Comparison of ENCODE assay signal across 29 cellular contexts in the genomic region with DNA sequence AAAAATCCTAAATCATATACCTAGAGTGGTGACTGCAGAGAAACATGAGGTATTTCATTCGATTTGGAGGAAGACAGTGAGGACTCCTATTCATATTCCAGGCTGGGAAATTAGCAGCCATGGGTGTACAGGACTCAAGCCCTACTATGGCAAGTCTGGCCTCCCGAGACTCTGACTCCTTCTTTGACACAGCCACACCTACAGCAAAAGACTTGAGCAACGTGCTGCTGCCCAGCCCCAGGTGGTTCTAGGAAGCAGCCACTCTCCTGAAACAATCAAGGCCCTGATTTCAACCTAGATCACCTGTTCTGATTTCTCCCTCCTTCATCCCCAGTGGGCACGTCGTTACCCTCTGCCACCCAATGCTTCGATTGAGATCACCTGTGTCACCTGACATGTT.
"Had no signal": no experiment of that assay in that cellular context is flagged by ENCODE, and none has a peak within 500 bp of the region (broad histone marks: within the 10 kb centered on the region; RNA-seq: fewer than 3 reads in every experiment).

No MANE protein-coding gene starts in this region.

- H3K4me1 Mint-ChIP-seq: neural crest cell; stimulated activated effector memory CD8-positive, alpha-beta T cell treated with anti-CD3 and anti-CD28 coated beads, Interleukin-12 subunit alpha, Interleukin-12 subunit beta, amount 100 ng/mL, for 72 hours had no signal

- H3K4me3 Mint-ChIP-seq: natural killer cell treated with Interleukin-12 subunit alpha and Interleukin-12 subunit beta and Interleukin-15 and Interleukin-18, amount 100 ng/mL, for 72 hours; nephron progenitor cell; neural crest cell; stimulated activated effector memory CD8-positive, alpha-beta T cell treated with anti-CD3 and anti-CD28 coated beads, Interleukin-12 subunit alpha, Interleukin-12 subunit beta, amount 100 ng/mL, for 72 hours; stimulated activated naive B cell treated with anti-CD40 and anti-IgM and Interleukin-4, amounts not matched to agents 10 μg/mL and 1 μg/mL and 100 μg/mL, for 72 hours; stimulated activated naive CD8-positive, alpha-beta T cell treated with anti-CD3 and anti-CD28 coated beads, Interleukin-15, Interleukin-2, amounts not matched to agents 100 ng/mL and 50 ng/mL, for 24 hours had no signal

- H3K9me3 Mint-ChIP-seq: natural killer cell treated with Interleukin-12 subunit alpha and Interleukin-12 subunit beta and Interleukin-15 and Interleukin-18, amount 100 ng/mL, for 72 hours; nephron progenitor cell; neural crest cell; stimulated activated effector memory CD8-positive, alpha-beta T cell treated with anti-CD3 and anti-CD28 coated beads, Interleukin-12 subunit alpha, Interleukin-12 subunit beta, amount 100 ng/mL, for 72 hours; stimulated activated naive B cell treated with anti-CD40 and anti-IgM and Interleukin-4, amounts not matched to agents 10 μg/mL and 1 μg/mL and 100 μg/mL, for 72 hours; stimulated activated naive CD8-positive, alpha-beta T cell treated with anti-CD3 and anti-CD28 coated beads, Interleukin-15, Interleukin-2, amounts not matched to agents 100 ng/mL and 50 ng/mL, for 24 hours had no signal

- H3K36me3 ChIP-seq: neutrophil, pancreas, right lobe of liver, sigmoid colon, stomach, thoracic aorta, thyroid gland, tibial nerve, upper lobe of left lung, vagina had no signal

- H3K4me3 ChIP-seq: pancreas, psoas muscle, right lobe of liver, sigmoid colon, stomach, thoracic aorta, thyroid gland, tibial nerve, upper lobe of left lung, vagina had no signal

- H3K4me1 ChIP-seq: psoas muscle, sigmoid colon, thyroid gland, tibial nerve, upper lobe of left lung, vagina had no signal

- H3K27ac Mint-ChIP-seq: natural killer cell treated with Interleukin-12 subunit alpha and Interleukin-12 subunit beta and Interleukin-15 and Interleukin-18, amount 100 ng/mL, for 72 hours; nephron progenitor cell; progenitor cell of endocrine pancreas; stimulated activated effector memory CD8-positive, alpha-beta T cell treated with anti-CD3 and anti-CD28 coated beads, Interleukin-12 subunit alpha, Interleukin-12 subunit beta, amount 100 ng/mL, for 72 hours; stimulated activated naive B cell treated with anti-CD40 and anti-IgM and Interleukin-4, amounts not matched to agents 10 μg/mL and 1 μg/mL and 100 μg/mL, for 72 hours; stimulated activated naive CD8-positive, alpha-beta T cell treated with anti-CD3 and anti-CD28 coated beads, Interleukin-15, Interleukin-2, amounts not matched to agents 100 ng/mL and 50 ng/mL, for 24 hours had no signal

- ATAC-seq: natural killer cell treated with Interleukin-12 subunit alpha and Interleukin-12 subunit beta and Interleukin-15 and Interleukin-18, amount 100 ng/mL, for 72 hours; pancreas; psoas muscle; right cardiac atrium; right lobe of liver; stimulated activated effector memory CD8-positive, alpha-beta T cell treated with anti-CD3 and anti-CD28 coated beads, Interleukin-12 subunit alpha, Interleukin-12 subunit beta, amount 100 ng/mL, for 72 hours; stimulated activated naive B cell treated with anti-CD40 and anti-IgM and Interleukin-4, amounts not matched to agents 10 μg/mL and 1 μg/mL and 100 μg/mL, for 72 hours had no signal

- H3K36me3 Mint-ChIP-seq: natural killer cell treated with Interleukin-12 subunit alpha and Interleukin-12 subunit beta and Interleukin-15 and Interleukin-18, amount 100 ng/mL, for 72 hours; stimulated activated effector memory CD8-positive, alpha-beta T cell treated with anti-CD3 and anti-CD28 coated beads, Interleukin-12 subunit alpha, Interleukin-12 subunit beta, amount 100 ng/mL, for 72 hours; stimulated activated naive B cell treated with anti-CD40 and anti-IgM and Interleukin-4, amounts not matched to agents 10 μg/mL and 1 μg/mL and 100 μg/mL, for 72 hours had no signal

- H3K27ac ChIP-seq: neutrophil, pancreas, psoas muscle, right lobe of liver, sigmoid colon, stomach, thoracic aorta, thyroid gland, tibial nerve, upper lobe of left lung, vagina had no signal

- DNase-seq: nephron progenitor cell; nucleus accumbens; pancreas; posterior cingulate gyrus; psoas muscle; right cardiac atrium; right lobe of liver; sigmoid colon; small intestine; stimulated activated CD4-positive, alpha-beta T cell treated with anti-CD3 and anti-CD28 coated beads, Interleukin-15, amount 100 ng/mL, for 24 hours; stimulated activated CD4-positive, alpha-beta T cell treated with anti-CD3 and anti-CD28 coated beads, Interleukin-2, amount 100 ng/mL, for 24 hours; stimulated activated CD4-positive, alpha-beta T cell treated with anti-CD3 and anti-CD28 coated beads, Interleukin-2, amount 100 ng/mL, for 48 hours; stimulated activated CD4-positive, alpha-beta T cell treated with anti-CD3 and anti-CD28 coated beads, Interleukin-4, amount 100 ng/mL, for 24 hours; stimulated activated naive B cell treated with anti-CD40 and anti-IgM and Interleukin-4, amounts not matched to agents 10 μg/mL and 1 μg/mL and 100 μg/mL, for 72 hours; stimulated activated naive CD4-positive, alpha-beta T cell treated with Interleukin-2 at 50 U/mL for 16 hours; stomach; thyroid gland; trophoblast cell; upper lobe of left lung had no signal

- FAIRE-seq: pancreas, small intestine, urothelium cell line had no signal

- H3K9me3 ChIP-seq: neutrophil, pancreas, psoas muscle, right lobe of liver, sigmoid colon, stomach, thoracic aorta, thyroid gland, tibial nerve, upper lobe of left lung, vagina had no signal

- H3K27me3 ChIP-seq: neutrophil, pancreas, right lobe of liver, sigmoid colon, stomach, thyroid gland, tibial nerve, upper lobe of left lung, vagina had no signal
